8 cellular contexts compared by ENCODE assay signal in genomic region chr2:28821295-28821958, GRCh38. TPM values are rescaled to one million over a fixed set of nuclear protein-coding genes. Genes with fewer than 3 reads are reported as not detected.
DNase-seq lines count a peak whose midpoint lies in the region; ATAC-seq, FAIRE-seq and TF ChIP-seq lines count a peak whose summit lies in the region.

No MANE protein-coding gene starts in this region.

- H3K27ac ChIP-seq in brain microvascular endothelial cell (no peak overlapping the region), keratinocyte (ENCODE audit: control insufficient read depth, insufficient read depth, low read length) (no peak overlapping the region)

- no peak overlapping the region for H2AFZ ChIP-seq in keratinocyte (ENCODE audit: control insufficient read depth, low read length)

- FAIRE-seq in keratinocyte (lab: Jason Lieb, UNC): peak; percentile 76

- dilution Hi-C loops in keratinocyte (cut with MboI; ENCODE audit: extremely low pct_ligation_motif_present, low sequenced_read_pairs): no loop called here

- H3K79me2 ChIP-seq in keratinocyte (ENCODE audit: control insufficient read depth, insufficient read depth, low read length): no peaks in the 10 kb centered on the region

- H3K4me3 ChIP-seq in brain microvascular endothelial cell (ENCODE audit: low read depth, low read length) (no peak overlapping the region), keratinocyte (ENCODE audit: control insufficient read depth in 2 of 3, extremely low read depth in 1 of 3, insufficient read depth in 2 of 3, low read depth in 1 of 3, low read length in 3 of 3) (no peak overlapping the region)

- TF ChIP-seq CTCF in brain microvascular endothelial cell (IDR thresholded peaks at IDR 0.05; ENCODE audit: low read depth, low read length, missing control alignments) (peak; percentile 69), keratinocyte (optimal IDR thresholded peaks at IDR 0.05 in 1 of 3, IDR thresholded peaks at IDR 0.05 in 1 of 3, conservative IDR thresholded peaks at IDR 0.05 in 1 of 3; ENCODE audit: extremely low read depth in 1 of 3, insufficient read depth in 2 of 3, low read length in 3 of 3) (peak; percentile 39 to 63 (median 55))

- H3K9ac ChIP-seq in keratinocyte (ENCODE audit: control insufficient read depth, extremely low read depth, insufficient read depth, low read length): no peak overlapping the region

- H3K4me1 ChIP-seq in keratinocyte (ENCODE audit: control insufficient read depth, extremely low read depth, insufficient read depth, low read length): no peaks in the 10 kb centered on the region

- in situ Hi-C loops in brain microvascular endothelial cell (cut with HindIII; ENCODE audit: low pct_ligation_motif_present, low sequenced_read_pairs): no loop called here

- no peaks in the 10 kb centered on the region for H3K9me1 ChIP-seq in keratinocyte (ENCODE audit: control insufficient read depth, extremely low read depth, insufficient read depth, low read length)

- peak overlapping the region; percentile 10 for H3K4me2 ChIP-seq in keratinocyte (ENCODE audit: control insufficient read depth, extremely low read depth, insufficient read depth, low read depth, low read length)

- H3K9me3 ChIP-seq in keratinocyte (ENCODE audit: control insufficient read depth, low read depth, low read length): no peaks in the 10 kb centered on the region

- H4K20me1 ChIP-seq in keratinocyte (ENCODE audit: control insufficient read depth, extremely low read depth, insufficient read depth, low read length): no peaks in the 10 kb centered on the region

- H3K27me3 ChIP-seq in brain microvascular endothelial cell (replicated peaks) (no peaks in the 10 kb centered on the region), keratinocyte (ENCODE audit: control insufficient read depth, extremely low read depth, insufficient read depth, low read length) (no peaks in the 10 kb centered on the region)

- H3K36me3 ChIP-seq in brain microvascular endothelial cell (replicated peaks) (no peaks in the 10 kb centered on the region), keratinocyte (ENCODE audit: control insufficient read depth in 2 of 2, extremely low read depth in 1 of 2, insufficient read depth in 2 of 2, low read length in 2 of 2) (no peaks in the 10 kb centered on the region)

- no peak for ATAC-seq in HG03571 (IDR thresholded peaks at IDR 0.05; ENCODE audit: unreplicated experiment)

- DNase-seq in activated gamma-delta T cell treated with Interleukin-2 at 50 U/mL for 16 hours (peak; percentile 64), activated gamma-delta T cell (lab: John Stamatoyannopoulos, UW) (no peak), NAMALWA (ENCODE audit: low spot score) (peak; percentile 81), T-helper 22 cell (ENCODE audit: low read depth) (peak; percentile 16), brain microvascular endothelial cell (peak; percentile 53), keratinocyte (ENCODE audit: low read depth, low spot score) (peak; percentile 62)
- DNase-seq in stimulated activated CD4-positive, alpha-beta T cell treated with anti-CD3 and anti-CD28 coated beads, Interleukin-4, amount 100 ng/mL, for 4 hours: peak; percentile 25 to 39

RNA-seq across cellular contexts. Expression of gene SPDYA, which starts 10.8 kb away (rescaled TPM):
- polyA plus RNA-seq in keratinocyte: 0.15 to 0.37 TPM (median 0.22 TPM) in 3 replicates
- polyA plus RNA-seq in keratinocyte (2011; ENCODE audit: low read depth): 7.3 TPM
- polyA plus RNA-seq in keratinocyte (2011; cell fraction: cytosol; rRNA removed): 0.04 and 0.15 TPM in 2 replicates
- polyA plus RNA-seq in keratinocyte (2011; cell fraction: nucleus; rRNA removed): 0.77 and 1.3 TPM in 2 replicates
- 3.2 TPM in 1 of 2 replicates, not detected in the other for polyA plus RNA-seq in keratinocyte (2012; ENCODE audit: low replicate concordance)
- 0.35 TPM in 1 of 3 replicates, not detected in the others for polyA minus RNA-seq in keratinocyte
- polyA minus RNA-seq in keratinocyte (2011; cell fraction: cytosol; rRNA and poly(A)+ RNA removed): not detected
- polyA minus RNA-seq in keratinocyte (2011; cell fraction: nucleus; rRNA and poly(A)+ RNA removed): 1.4 and 5.7 TPM in 2 replicates

RNA-seq across cellular contexts. Expression of gene TRMT61B, which starts 48.7 kb away (rescaled TPM):
- 10.4 to 16.2 TPM (median 12.1 TPM) in 3 replicates for polyA plus RNA-seq in keratinocyte
- 8.1 TPM for polyA plus RNA-seq in keratinocyte (2011; ENCODE audit: low read depth)
- polyA plus RNA-seq in keratinocyte (2011; cell fraction: cytosol; rRNA removed): 10.1 and 22.6 TPM in 2 replicates
- polyA plus RNA-seq in keratinocyte (2011; cell fraction: nucleus; rRNA removed): 14.3 and 15.8 TPM in 2 replicates
- polyA plus RNA-seq in keratinocyte (2012; ENCODE audit: low replicate concordance): 11.0 and 14.0 TPM in 2 replicates
- polyA minus RNA-seq in keratinocyte: 3.4 to 8.2 TPM (median 4.7 TPM) in 3 replicates
- polyA minus RNA-seq in keratinocyte (2011; cell fraction: cytosol; rRNA and poly(A)+ RNA removed): 8.6 TPM
- 3.2 and 9.6 TPM in 2 replicates for polyA minus RNA-seq in keratinocyte (2011; cell fraction: nucleus; rRNA and poly(A)+ RNA removed)
